18 cellular contexts compared by ENCODE assay signal in the genomic region with DNA sequence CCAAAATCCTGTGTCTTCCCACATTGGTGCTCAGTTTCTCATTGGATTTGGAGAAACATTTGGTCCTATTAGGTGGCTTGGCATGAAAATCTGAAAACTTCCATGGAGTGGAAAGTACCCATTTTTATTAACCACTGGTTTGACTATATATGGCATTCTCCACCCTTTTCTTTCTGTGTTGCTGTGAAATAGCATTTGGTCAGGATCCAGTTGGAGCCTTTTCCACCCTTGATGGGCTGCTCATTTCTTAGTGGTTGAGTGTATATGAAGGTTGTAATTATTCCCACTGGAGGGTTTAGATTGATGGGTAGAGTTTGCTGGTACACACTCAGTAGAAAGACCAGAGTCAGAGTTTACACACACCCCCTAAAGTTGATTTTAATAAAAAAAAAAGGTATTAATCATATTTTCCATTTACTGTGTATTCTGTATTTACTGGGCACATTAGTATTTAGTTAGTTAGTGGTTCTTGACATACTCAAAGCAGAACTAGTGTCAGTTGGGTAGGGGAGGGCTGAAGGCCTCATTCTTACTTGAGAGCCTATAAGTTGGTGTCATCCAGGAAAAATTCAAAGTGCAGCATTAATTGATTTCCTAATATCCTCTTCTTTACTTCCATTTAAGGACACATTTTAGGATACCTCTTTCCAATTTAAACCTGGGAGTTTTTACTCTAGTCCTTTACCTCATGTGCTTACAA.
DNase-seq lines count a peak whose midpoint lies in the region; ATAC-seq and TF ChIP-seq lines count a peak whose summit lies in the region.
"Had no signal": no experiment of that assay in that cellular context is flagged by ENCODE, and none has a peak within 500 bp of the region (broad histone marks: within the 10 kb centered on the region; RNA-seq: fewer than 3 reads in every experiment).

No MANE protein-coding gene starts in this region.

- H3K79me2 ChIP-seq in ACC112 (ENCODE audit: control insufficient read depth, insufficient read depth, low read length, unreplicated experiment): peaks cover 33% of the 10 kb centered on the region

- H3K27ac ChIP-seq in ACC112 (ENCODE audit: low read depth, low read length): 0 out of 2 replicates have a peak overlapping the region, but pooled peaks have one; percentile 11
- peak overlapping the region; percentile 8 for H3K27ac ChIP-seq in CD4-positive, alpha-beta T cell (ENCODE audit: low read depth, low read length)
- peak overlapping the region; percentile 6 for H3K27ac ChIP-seq in RWPE2 (ENCODE audit: poor library complexity, severe bottlenecking)
- H3K27ac ChIP-seq: PC-9, SK-N-MC had no signal

- peaks cover 6% of the 10 kb centered on the region for H3K4me1 ChIP-seq in ACC112 (ENCODE audit: control insufficient read depth, insufficient read depth, low read length, unreplicated experiment)
- H3K4me1 ChIP-seq in RWPE2 (ENCODE audit: insufficient read depth, poor library complexity, severe bottlenecking): peaks cover 3% of the 10 kb centered on the region

- H3K4me3 Mint-ChIP-seq in CD4-positive, alpha-beta T cell: no peak overlapping the region
- H3K4me3 Mint-ChIP-seq: B cell; CD4-positive, CD25-positive, alpha-beta regulatory T cell; H9 had no signal

- H2AFZ ChIP-seq in ACC112 (ENCODE audit: low read length, unreplicated experiment): no peak overlapping the region
- H2AFZ ChIP-seq: PC-9 had no signal

- H3K27ac Mint-ChIP-seq in CD4-positive, alpha-beta T cell: peak overlapping the region; percentile 60
- H3K27ac Mint-ChIP-seq: B cell had no signal

- H3K27me3 ChIP-seq in ACC112 (ENCODE audit: insufficient read depth, low read length): no peaks in the 10 kb centered on the region
- no peaks in the 10 kb centered on the region for H3K27me3 ChIP-seq in CD4-positive, alpha-beta T cell (ENCODE audit: control insufficient read depth, insufficient read depth, low read length)
- H3K27me3 ChIP-seq in RWPE2 (ENCODE audit: insufficient read depth, poor library complexity, severe bottlenecking): no peaks in the 10 kb centered on the region

- no peaks in the 10 kb centered on the region for H3K27me3 Mint-ChIP-seq in CD4-positive, alpha-beta T cell
- H3K27me3 Mint-ChIP-seq: B cell had no signal

- H3K9me3 Mint-ChIP-seq in CD4-positive, alpha-beta T cell: no peaks in the 10 kb centered on the region
- H3K9me3 Mint-ChIP-seq: H9 had no signal

- 0 out of 2 replicates have a peak, but pooled peaks cover 12% of the 10 kb centered on the region for H3K36me3 ChIP-seq in ACC112 (ENCODE audit: insufficient read depth, low read length)
- peaks cover 97% of the 10 kb centered on the region for H3K36me3 ChIP-seq in RWPE2 (ENCODE audit: low read depth)

- POLR2A ChIA-PET in CD4-positive, alpha-beta T cell (lab: Charles Lee): no interaction called here

- intact Hi-C loops in CD4-positive, alpha-beta T cell (cut with DNase I, micrococcal nuclease): no loop called here

- DNase-seq in CD4-positive, alpha-beta T cell: no peak
- DNase-seq in RWPE2 (ENCODE audit: low spot score) (no peak), fibroblast of peridontal ligament (ENCODE audit: extremely low read depth) (peak; percentile 57), iPS-NIHi7 (ENCODE audit: extremely low spot score) (no peak), islet precursor cell (no peak), SK-N-DZ (ENCODE audit: low spot score) (no peak)
- DNase-seq: CD4-positive, CD25-positive, alpha-beta regulatory T cell; DND-41; GDM1; H9; NCI-H187 treated with DMSO at 0.1 percent for 48 hours; NCI-H748 treated with DMSO at 0.1 percent for 48 hours; PC-9 had no signal

- H3K4me3 ChIP-seq in ACC112 (ENCODE audit: low read depth, low read length) (no peak overlapping the region), RWPE2 (ENCODE audit: severe bottlenecking) (no peak overlapping the region)
- H3K4me3 ChIP-seq: K562, PC-9, SK-N-MC had no signal

- peaks cover 60% of the 10 kb centered on the region for H3K4me1 Mint-ChIP-seq in CD4-positive, alpha-beta T cell (ENCODE audit: low read depth)

- H3K9me3 ChIP-seq in CD4-positive, alpha-beta T cell (ENCODE audit: control insufficient read depth, low read length): no peaks in the 10 kb centered on the region
- no peaks in the 10 kb centered on the region for H3K9me3 ChIP-seq in RWPE2 (ENCODE audit: severe bottlenecking)

- peaks cover 45% of the 10 kb centered on the region for H3K36me3 Mint-ChIP-seq in CD4-positive, alpha-beta T cell (ENCODE audit: low read depth)

- ATAC-seq in CD4-positive, alpha-beta T cell (ENCODE audit: poor library complexity): no peak
- ATAC-seq in RWPE2 (ENCODE audit: low read depth): peak; percentile 6; the same call in 1 of the 3 replicates
- ATAC-seq: K562, Right ventricle myocardium inferior had no signal

- CTCF ChIA-PET in CD4-positive, alpha-beta T cell (lab: Charles Lee): no interaction called here

- no peak for TF ChIP-seq CTCF in CD4-positive, alpha-beta T cell (IDR thresholded peaks at IDR 0.05)
- TF ChIP-seq CTCF in RWPE2 (IDR thresholded peaks at IDR 0.05; ENCODE audit: poor library complexity, severe bottlenecking): no peak
